ENCODE assay signal across 8 cellular contexts in the genomic region with DNA sequence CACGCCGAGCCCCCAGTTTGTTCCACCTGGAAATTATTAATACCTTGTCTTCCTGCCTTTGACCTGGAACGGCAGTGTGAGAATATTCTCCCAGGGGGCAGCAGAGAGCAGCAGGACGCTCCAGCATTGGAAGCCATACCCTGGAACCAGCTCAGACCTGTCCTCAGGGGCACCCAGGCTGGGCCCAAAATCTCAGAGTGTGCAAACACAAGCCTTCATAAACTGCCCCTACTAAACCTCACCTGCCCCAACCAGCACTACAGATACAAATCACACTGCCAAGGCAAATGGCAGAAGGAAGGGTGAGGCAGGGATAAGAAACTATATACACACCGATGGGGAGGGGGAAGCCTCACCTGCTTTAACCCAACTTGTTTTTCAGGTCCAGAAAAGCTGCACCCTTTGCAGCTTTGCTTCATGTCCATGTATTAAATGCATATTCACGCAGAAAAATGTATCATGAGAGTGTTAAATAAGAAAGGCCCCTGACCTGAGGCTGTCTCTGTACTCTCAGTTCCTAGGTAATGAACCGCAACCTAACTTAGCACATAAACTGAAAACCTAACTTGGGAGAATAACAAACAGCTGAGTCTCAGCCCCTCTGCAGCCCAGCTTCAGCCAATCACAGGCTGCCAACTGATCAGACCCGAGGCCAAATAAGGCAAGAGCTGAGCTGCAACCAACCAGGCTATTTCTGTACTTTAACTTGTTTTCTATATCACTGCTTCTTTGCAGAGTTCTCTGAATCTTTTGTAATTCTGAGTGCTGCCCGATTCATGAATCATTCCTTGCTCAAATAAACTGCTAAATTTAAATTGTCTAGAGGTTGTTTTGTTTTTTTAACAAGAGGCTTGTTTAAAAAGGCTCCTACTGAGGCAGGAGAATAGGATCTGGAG.
DNase-seq lines count a peak whose midpoint lies in the region; ATAC-seq and TF ChIP-seq lines count a peak whose summit lies in the region.

No MANE protein-coding gene starts in this region.

- H3K9me3 Mint-ChIP-seq in activated T-helper 2 cell treated with anti-CD3 and anti-CD28 coated beads, Interferon-gamma antibody, Interleukin-2, Interleukin-4, amounts not matched to agents 10 μg/mL and 5 μg/mL and 100 μg/mL, durations not matched to agents 14 hours and 24 hours and 36 hours = no peaks in the 10 kb centered on the region

- DNase-seq in ELR (ENCODE audit: low read depth) (peak; percentile 64), HuH-7.5 (ENCODE audit: low spot score) (peak; percentile 22), RKO (ENCODE audit: low spot score) (peak; percentile 47), Right ventricle myocardium superior (peak; percentile 70), retinal pigment epithelial cell (ENCODE audit: low read depth) (no peak), GF-D8 (lab: John Stamatoyannopoulos, UW) (no peak)
- DNase-seq in activated T-helper 2 cell treated with anti-CD3 and anti-CD28 coated beads, Interferon-gamma antibody, Interleukin-2, Interleukin-4, amounts not matched to agents 10 μg/mL and 5 μg/mL and 100 μg/mL, durations not matched to agents 14 hours and 24 hours and 36 hours (ENCODE audit: low spot score) = peak; percentile 32

- peaks cover 12% of the 10 kb centered on the region for H3K4me1 Mint-ChIP-seq in activated T-helper 2 cell treated with anti-CD3 and anti-CD28 coated beads, Interferon-gamma antibody, Interleukin-2, Interleukin-4, amounts not matched to agents 10 μg/mL and 5 μg/mL and 100 μg/mL, durations not matched to agents 14 hours and 24 hours and 36 hours (ENCODE audit: low read depth)

- no peaks in the 10 kb centered on the region for H3K36me3 Mint-ChIP-seq in activated T-helper 2 cell treated with anti-CD3 and anti-CD28 coated beads, Interferon-gamma antibody, Interleukin-2, Interleukin-4, amounts not matched to agents 10 μg/mL and 5 μg/mL and 100 μg/mL, durations not matched to agents 14 hours and 24 hours and 36 hours (ENCODE audit: low read depth)

- intact Hi-C loops in activated T-helper 2 cell treated with anti-CD3 and anti-CD28 coated beads, Interferon-gamma antibody, Interleukin-2, Interleukin-4, amounts not matched to agents 10 μg/mL and 5 μg/mL and 100 μg/mL, durations not matched to agents 14 hours and 24 hours and 36 hours (cut with micrococcal nuclease) = loop anchor here (5.0 kb wide), 1 partner anchor 165 kb away; no protein-coding TSS in a partner anchor
- intact Hi-C loops in Right ventricle myocardium superior (cut with DNase I) = loop anchor here (10.0 kb wide), 1 partner anchor 163 kb away; no protein-coding TSS in a partner anchor

- H3K4me3 ChIP-seq in retinal pigment epithelial cell (ENCODE audit: low read length) = no peak overlapping the region

- no peak overlapping the region for H3K27ac Mint-ChIP-seq in activated T-helper 2 cell treated with anti-CD3 and anti-CD28 coated beads, Interferon-gamma antibody, Interleukin-2, Interleukin-4, amounts not matched to agents 10 μg/mL and 5 μg/mL and 100 μg/mL, durations not matched to agents 14 hours and 24 hours and 36 hours

- peaks cover 5% of the 10 kb centered on the region for H3K27me3 Mint-ChIP-seq in activated T-helper 2 cell treated with anti-CD3 and anti-CD28 coated beads, Interferon-gamma antibody, Interleukin-2, Interleukin-4, amounts not matched to agents 10 μg/mL and 5 μg/mL and 100 μg/mL, durations not matched to agents 14 hours and 24 hours and 36 hours (ENCODE audit: low read depth)

- ATAC-seq in GM21717 (IDR thresholded peaks at IDR 0.05; ENCODE audit: unreplicated experiment) (peak; percentile 82), Right ventricle myocardium superior (ENCODE audit: poor library complexity) (peak; percentile 90)

- peak; percentile 89 for TF ChIP-seq CTCF in retinal pigment epithelial cell (conservative IDR thresholded peaks at IDR 0.05; ENCODE audit: low read depth, low read length)

- H3K4me3 Mint-ChIP-seq in activated T-helper 2 cell treated with anti-CD3 and anti-CD28 coated beads, Interferon-gamma antibody, Interleukin-2, Interleukin-4, amounts not matched to agents 10 μg/mL and 5 μg/mL and 100 μg/mL, durations not matched to agents 14 hours and 24 hours and 36 hours (ENCODE audit: low read depth) = no peak overlapping the region

Comparison
In these comparisons a context has a peak if more than half of its experiments do, and no peak if none do; other contexts are left out.
1. DNase-seq: peak in ELR (single experiment), HuH-7.5 (single experiment), RKO (single experiment), activated T-helper 2 cell treated with anti-CD3 and anti-CD28 coated beads, Interferon-gamma antibody, Interleukin-2, Interleukin-4, amounts not matched to agents 10 μg/mL and 5 μg/mL and 100 μg/mL, durations not matched to agents 14 hours and 24 hours and 36 hours (single experiment) and Right ventricle myocardium superior (single experiment); none in retinal pigment epithelial cell (single experiment) and GF-D8 (single experiment).